In the genomic region with DNA sequence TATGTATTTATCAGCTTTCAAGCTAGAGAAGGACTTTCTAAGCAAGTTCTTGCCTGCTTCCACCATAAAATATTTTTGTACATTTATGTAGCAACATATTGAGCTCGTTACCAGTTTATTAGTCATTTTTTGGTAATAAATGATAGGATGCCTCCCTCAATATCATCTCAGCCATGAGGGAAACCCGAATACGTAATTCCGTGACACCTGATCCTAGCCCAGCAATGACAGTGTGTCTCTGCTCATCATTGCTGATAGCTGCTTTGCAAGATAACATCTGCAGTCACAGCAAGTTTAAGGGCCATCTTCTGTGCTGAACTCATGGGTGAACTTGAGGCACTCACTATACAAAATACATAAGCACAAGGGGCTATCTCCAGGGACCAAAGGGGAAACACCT, we compare ENCODE assay signal across 1 cellular context.
TF ChIP-seq lines count a peak whose summit lies in the region.

No MANE protein-coding gene starts in this region.

TF ChIP-seq in IMR-90, 13 proteins besides CTCF, POLR2A, EP300 and RAD21:
- TF ChIP-seq CEBPB (IDR thresholded peaks at IDR 0.05; ENCODE audit: low read depth, low read length) (no peak), MAFK (IDR thresholded peaks at IDR 0.05; ENCODE audit: low read depth, low read length) (no peak), MAZ (IDR thresholded peaks at IDR 0.05; ENCODE audit: borderline replicate concordance, low read depth, low read length) (no peak), SMC3 (IDR thresholded peaks at IDR 0.05; ENCODE audit: low read depth, low read length) (no peak), BHLHE40 (IDR thresholded peaks at IDR 0.05; ENCODE audit: low read depth, low read length) (no peak), FOS (IDR thresholded peaks at IDR 0.05; ENCODE audit: low read depth, low read length) (no peak), MXI1 (IDR thresholded peaks at IDR 0.05; ENCODE audit: borderline replicate concordance, low read depth, low read length) (no peak), NFE2L2 (IDR thresholded peaks at IDR 0.05; ENCODE audit: low read depth, low read length) (no peak), RFX5 (IDR thresholded peaks at IDR 0.05; ENCODE audit: low read depth, low read length) (no peak), RCOR1 (IDR thresholded peaks at IDR 0.05; ENCODE audit: insufficient replicate concordance, low read length) (no peak), CHD1 (IDR thresholded peaks at IDR 0.05; ENCODE audit: low read depth, low read length) (no peak)
- TF ChIP-seq, protein P1, sequence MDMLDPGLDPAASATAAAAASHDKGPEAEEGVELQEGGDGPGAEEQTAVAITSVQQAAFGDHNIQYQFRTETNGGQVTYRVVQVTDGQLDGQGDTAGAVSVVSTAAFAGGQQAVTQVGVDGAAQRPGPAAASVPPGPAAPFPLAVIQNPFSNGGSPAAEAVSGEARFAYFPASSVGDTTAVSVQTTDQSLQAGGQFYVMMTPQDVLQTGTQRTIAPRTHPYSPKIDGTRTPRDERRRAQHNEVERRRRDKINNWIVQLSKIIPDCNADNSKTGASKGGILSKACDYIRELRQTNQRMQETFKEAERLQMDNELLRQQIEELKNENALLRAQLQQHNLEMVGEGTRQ (IDR thresholded peaks at IDR 0.05; ENCODE audit: low read depth, low read length): no peak
- TF ChIP-seq, protein P2, sequence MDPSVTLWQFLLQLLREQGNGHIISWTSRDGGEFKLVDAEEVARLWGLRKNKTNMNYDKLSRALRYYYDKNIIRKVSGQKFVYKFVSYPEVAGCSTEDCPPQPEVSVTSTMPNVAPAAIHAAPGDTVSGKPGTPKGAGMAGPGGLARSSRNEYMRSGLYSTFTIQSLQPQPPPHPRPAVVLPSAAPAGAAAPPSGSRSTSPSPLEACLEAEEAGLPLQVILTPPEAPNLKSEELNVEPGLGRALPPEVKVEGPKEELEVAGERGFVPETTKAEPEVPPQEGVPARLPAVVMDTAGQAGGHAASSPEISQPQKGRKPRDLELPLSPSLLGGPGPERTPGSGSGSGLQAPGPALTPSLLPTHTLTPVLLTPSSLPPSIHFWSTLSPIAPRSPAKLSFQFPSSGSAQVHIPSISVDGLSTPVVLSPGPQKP (IDR thresholded peaks at IDR 0.05; ENCODE audit: borderline replicate concordance, low read depth, low read length): no peak
TF ChIP-seq in IMR-90: peak in this region for 0.
